ENCODE assay signal across 21 cellular contexts in the genomic region with DNA sequence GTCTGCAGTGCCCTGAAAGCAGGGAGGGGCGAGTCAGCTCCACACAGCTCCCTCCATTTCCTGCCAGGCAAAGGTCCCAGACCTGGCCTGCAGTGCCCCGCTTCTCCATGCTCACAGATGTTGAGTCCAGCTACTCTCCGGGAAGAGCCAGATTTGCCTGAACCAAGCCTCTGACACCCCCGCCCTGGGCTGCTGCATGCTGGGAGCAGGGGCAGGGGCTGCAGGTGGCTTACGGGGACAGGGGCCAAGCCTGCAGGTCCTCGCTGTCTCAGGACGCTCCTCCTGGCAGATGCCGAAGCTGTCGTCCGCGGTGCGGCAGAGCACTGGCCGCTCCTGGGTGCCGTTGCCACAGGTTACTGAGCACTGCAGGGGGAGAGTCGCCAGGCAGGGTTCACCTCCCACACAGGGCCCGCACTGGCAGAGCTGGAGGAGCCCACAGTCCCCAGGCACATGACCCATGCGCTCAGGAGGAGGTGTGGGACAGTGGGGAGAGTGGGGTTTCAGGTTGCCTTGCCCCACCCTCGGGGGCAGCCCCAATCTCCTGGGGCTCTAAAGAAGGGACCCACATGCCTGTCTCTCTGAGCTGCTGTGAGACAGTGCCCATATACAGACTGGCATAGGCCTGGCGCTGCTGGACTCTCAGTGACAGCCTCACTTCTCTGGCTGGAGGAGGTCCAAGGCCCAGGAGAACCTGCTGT.
A peak's percentile ranks its signal among the peaks of the same experiment; 100 is the strongest.
DNase-seq lines count a peak whose midpoint lies in the region; ATAC-seq lines count a peak whose summit lies in the region.
"Had no signal": no experiment of that assay in that cellular context is flagged by ENCODE, and none has a peak within 500 bp of the region (broad histone marks: within the 10 kb centered on the region; RNA-seq: fewer than 3 reads in every experiment).

No MANE protein-coding gene starts in this region.

- H4K91ac ChIP-seq in neuronal stem cell (ENCODE audit: low read depth, low read length, poor library complexity), result no peak overlapping the region

- no peaks in the 10 kb centered on the region for H3K4me1 ChIP-seq in neuronal stem cell (ENCODE audit: control insufficient read depth in 2 of 2, insufficient read depth in 1 of 2, low read depth in 1 of 2, low read length in 2 of 2)
- H3K4me1 ChIP-seq: BE2C, Peyer's patch had no signal

- peaks cover 3 to 44% of the 10 kb centered on the region in 2 donors for H3K9me3 ChIP-seq in neuronal stem cell (replicated peaks in 1 of 2; ENCODE audit: control insufficient read depth in 2 of 2, insufficient read depth in 1 of 2, low read depth in 1 of 2, low read length in 2 of 2)
- H3K9me3 ChIP-seq: BE2C, MG63 had no signal

- H3K36me3 ChIP-seq in neuronal stem cell (replicated peaks in 1 of 2; ENCODE audit: control insufficient read depth in 2 of 2, insufficient read depth in 2 of 2, low read length in 2 of 2), result no peaks in the 10 kb centered on the region
- H3K36me3 ChIP-seq: BE2C, Peyer's patch had no signal

- peak overlapping the region in 1 of 2 donors; percentile 3 for H3K4me3 ChIP-seq in neuronal stem cell (ENCODE audit: low read length in 2 of 2)
- H3K4me3 ChIP-seq: GM23248, MG63, Peyer's patch had no signal

- H4K8ac ChIP-seq in neuronal stem cell (ENCODE audit: low read depth, low read length), result no peak overlapping the region

- no peak overlapping the region for H3K9ac ChIP-seq in neuronal stem cell (ENCODE audit: low read depth, low read length, poor library complexity)
- H3K9ac ChIP-seq: GM23248 had no signal

- H2AK5ac ChIP-seq in neuronal stem cell (ENCODE audit: low read depth, low read length), result no peak overlapping the region

- H3K23ac ChIP-seq in neuronal stem cell (ENCODE audit: low read depth, low read length, poor library complexity), result peak overlapping the region; percentile 11

- no peak overlapping the region for H2BK12ac ChIP-seq in neuronal stem cell (ENCODE audit: low read length)

- H2AFZ ChIP-seq in neuronal stem cell (ENCODE audit: low read length), result no peak overlapping the region
- H2AFZ ChIP-seq: GM23248 had no signal

- H2BK5ac ChIP-seq in neuronal stem cell (ENCODE audit: low read length), result no peak overlapping the region

- H2BK15ac ChIP-seq in neuronal stem cell (ENCODE audit: low read length), result no peak overlapping the region

- no peak for ATAC-seq in GM19324 (IDR thresholded peaks at IDR 0.05; ENCODE audit: low FRiP score, unreplicated experiment)

- H3K4me2 ChIP-seq in neuronal stem cell (ENCODE audit: insufficient read depth, low read length, poor library complexity, severe bottlenecking), result no peak overlapping the region

- H2BK120ac ChIP-seq in neuronal stem cell (ENCODE audit: low read depth, low read length), result no peak overlapping the region

- H3K14ac ChIP-seq in neuronal stem cell (ENCODE audit: low read length), result no peak overlapping the region

- WGBS in neuronal stem cell (ENCODE audit: extremely low coverage in 2 of 2, insufficient read length in 2 of 2, insufficient replicate concordance in 1 of 2), 2 donors, result no CpG with 5 or more reads among the region's 19 CpGs

- H3K4ac ChIP-seq in neuronal stem cell (ENCODE audit: low read length), result no peak overlapping the region

- peak; percentile 48 for DNase-seq in activated effector memory CD4-positive, alpha-beta T cell treated with anti-CD3 and anti-CD28 coated beads, Interleukin-2, amount 50 U/mL, for 16 hours
- no peak for DNase-seq in activated effector memory CD4-positive, alpha-beta T cell treated with Interleukin-2 at 50 U/mL for 16 hours
- peak; percentile 37 for DNase-seq in islet precursor cell
- no peak for DNase-seq in neuronal stem cell (ENCODE audit: low spot score)
- DNase-seq in ureter (ENCODE audit: low spot score), result peak; percentile 25
- no peak for DNase-seq in SIG-M5 treated with dmso at 0.1 percent for 504 hours (lab: John Stamatoyannopoulos, UW; ENCODE audit: unreplicated experiment)
- no peak for DNase-seq in NCI-H2196 treated with DMSO at 0.1 percent for 48 hours (lab: John Stamatoyannopoulos, UW; ENCODE audit: unreplicated experiment)
- DNase-seq: BE2C; CD4-positive, CD25-positive, alpha-beta regulatory T cell; COR-L47; GM23248; Kasumi-1; MG63; NCI-H1092; NCI-H146; NCI-H2081 treated with DMSO at 0.1 percent for 48 hours; NCI-H510A; NCI-H748 treated with DMSO at 0.1 percent for 48 hours; NK-92 treated with Interleukin-12 subunit alpha and Interleukin-12 subunit beta, amount 100 ng/mL, for 24 hours had no signal

- no peak overlapping the region for H3K27ac ChIP-seq in neuronal stem cell (replicated peaks; ENCODE audit: low read length)
- H3K27ac ChIP-seq: GM23248, Peyer's patch had no signal

- no peaks in the 10 kb centered on the region for H3K79me1 ChIP-seq in neuronal stem cell (ENCODE audit: low read depth, low read length)

- H3K18ac ChIP-seq in neuronal stem cell (ENCODE audit: low read length), result peak overlapping the region; percentile 28

- H3K27me3 ChIP-seq in neuronal stem cell (ENCODE audit: control insufficient read depth in 3 of 3, insufficient read depth in 3 of 3, low read depth in 1 of 3, low read length in 3 of 3), result no peaks in the 10 kb centered on the region
- H3K27me3 ChIP-seq: BE2C, MG63, Peyer's patch had no signal

Comparison
In these comparisons a context has a peak if more than half of its experiments do, and no peak if none do; other contexts are left out.
1. DNase-seq: peak in activated effector memory CD4-positive, alpha-beta T cell treated with anti-CD3 and anti-CD28 coated beads, Interleukin-2, amount 50 U/mL, for 16 hours (single experiment), islet precursor cell (single experiment) and ureter (single experiment); none in activated effector memory CD4-positive, alpha-beta T cell treated with Interleukin-2 at 50 U/mL for 16 hours (single experiment), neuronal stem cell (single experiment), SIG-M5 treated with dmso at 0.1 percent for 504 hours (single experiment) and NCI-H2196 treated with DMSO at 0.1 percent for 48 hours (single experiment).